ENCODE assay signal across 28 cellular contexts in the genomic region with DNA sequence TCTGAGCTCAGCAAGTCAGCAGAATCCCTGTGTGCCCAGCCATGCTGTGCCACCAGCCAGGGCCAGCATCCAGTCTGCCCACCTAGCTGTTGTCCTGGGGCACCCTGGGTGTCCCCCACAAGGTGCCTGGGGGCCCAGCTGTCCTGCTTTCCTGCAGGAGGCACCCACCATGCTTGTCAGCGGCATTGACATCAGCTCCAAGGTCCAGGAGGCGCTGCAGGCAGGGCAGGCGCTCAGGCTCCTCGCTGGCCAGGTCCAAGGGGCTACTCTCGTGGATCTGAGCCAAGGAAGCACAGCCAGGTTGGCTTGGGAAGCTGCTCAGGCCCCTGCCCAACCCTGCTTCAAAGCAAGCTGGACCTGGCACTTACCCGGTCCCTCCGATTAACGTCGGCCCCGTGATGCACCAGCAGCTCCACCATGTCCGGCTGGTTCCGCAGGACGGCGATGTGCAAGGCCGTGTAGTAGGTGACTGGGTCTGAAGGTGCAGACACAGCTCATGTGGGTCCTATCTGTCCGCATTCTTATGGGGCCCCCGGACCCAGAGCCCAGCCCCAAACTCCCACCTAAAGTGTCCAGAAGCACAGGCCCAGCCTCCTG. TPM values are rescaled to one million over a fixed set of nuclear protein-coding genes. Genes with fewer than 3 reads are reported as not detected.
DNase-seq lines count a peak whose midpoint lies in the region; ATAC-seq and TF ChIP-seq lines count a peak whose summit lies in the region.
"Had no signal": no experiment of that assay in that cellular context is flagged by ENCODE, and none has a peak within 500 bp of the region (broad histone marks: within the 10 kb centered on the region; RNA-seq: fewer than 3 reads in every experiment).

No MANE protein-coding gene starts in this region.

- peaks cover 18 to 31% of the 10 kb centered on the region in 2 experiments for H3K4me1 ChIP-seq in SK-N-SH (ENCODE audit: control insufficient read depth in 1 of 2, insufficient read depth in 2 of 2, low read depth in 1 of 2, low read length in 1 of 2)
- peaks cover 23 to 40% (median 37%) of the 10 kb centered on the region in 4 donors for H3K4me1 ChIP-seq in esophagus muscularis mucosa

- POLR2A ChIA-PET in SK-N-SH (lab: Yijun Ruan, JAX) (interaction anchor here (0.5 to 2.4 kb wide), 8 partner anchors 9 to 145 kb away, joined by 3 to 15 read pairs (median 4); a partner anchor contains a TSS), RWPE1 (lab: Yijun Ruan, JAX; ENCODE audit: low non-redundant PET) (interaction anchor here (0.6 kb wide), 1 partner anchor 297 kb away, joined by 3 read pairs; no protein-coding TSS in a partner anchor)

- intact Hi-C loops in esophagus muscularis mucosa (cut with DNase I) (no loop called here), Calu3 (cut with micrococcal nuclease; ENCODE audit: unreplicated experiment) (no loop called here)

- ATAC-seq in SK-N-SH treated with all-trans-retinoic acid at 6 μM for 48 hours, result no peak
- no peak for ATAC-seq in HG02759 (IDR thresholded peaks at IDR 0.05; ENCODE audit: unreplicated experiment)
- ATAC-seq: activated CD8-positive, alpha-beta T cell treated with anti-CD3 and anti-CD28 coated beads for 36 hours; GM12878; left ventricle myocardium superior; Panc1 had no signal

- H3K9ac ChIP-seq in SK-N-SH, result peak overlapping the region; percentile 85; the same call in 1 of the 2 replicates

- CTCF ChIA-PET in SK-N-SH (lab: Yijun Ruan, JAX), result interaction anchor here (1.2 to 7.9 kb wide), 16 partner anchors 9 to 508 kb away, joined by 3 to 81 read pairs (median 7); a partner anchor contains a TSS
- CTCF ChIA-PET in RWPE1 (lab: Yijun Ruan, JAX), result interaction anchor here (0.5 to 5.2 kb wide), 9 partner anchors 8 to 595 kb away, joined by 3 to 33 read pairs (median 4); a partner anchor contains a TSS
- CTCF ChIA-PET in Calu3 (lab: Charles Lee), result no interaction called here

- peak overlapping the region; percentile 98; the same call in 1 of the 2 replicates for H3K4me2 ChIP-seq in SK-N-SH

- no peaks in the 10 kb centered on the region for H3K27me3 Mint-ChIP-seq in Calu3 (ENCODE audit: unreplicated experiment)
- H3K27me3 Mint-ChIP-seq: activated CD8-positive, alpha-beta T cell treated with anti-CD3 and anti-CD28 coated beads for 36 hours; CD4-positive, alpha-beta memory T cell had no signal

- BruUV-seq in Calu3 (replicated peaks; lab: Mats Ljungman, UMichigan), result no TSS peak

- H3K9me2 ChIP-seq in SK-N-SH, result no peaks in the 10 kb centered on the region

- H3K9me3 Mint-ChIP-seq in Calu3 (ENCODE audit: low read depth, unreplicated experiment), result no peaks in the 10 kb centered on the region
- H3K9me3 Mint-ChIP-seq: activated CD8-positive, alpha-beta T cell treated with anti-CD3 and anti-CD28 coated beads for 36 hours; activated T-helper 2 cell treated with anti-CD3 and anti-CD28 coated beads, Interferon-gamma antibody, Interleukin-2, Interleukin-4, amounts not matched to agents 10 μg/mL and 5 μg/mL and 100 μg/mL, durations not matched to agents 14 hours and 24 hours and 36 hours; endodermal cell; T-helper 2 cell treated with Interferon-gamma antibody and Interleukin-4, amounts not matched to agents 5 μg/mL and 100 μg/mL, for 36 hours had no signal

- no peak for TF ChIP-seq POLR2A in esophagus muscularis mucosa (IDR thresholded peaks at IDR 0.05; ENCODE audit: low read depth)

- H3K4me3 ChIP-seq in SK-N-SH (ENCODE audit: low read depth in 2 of 2, low read length in 1 of 2) (peak overlapping the region in 1 of 2 experiments; percentile 99; a peak in 1 of 4 replicates), esophagus muscularis mucosa (no peak overlapping the region), retinal pigment epithelial cell (ENCODE audit: low read length) (peak overlapping the region; percentile 8)
- H3K4me3 ChIP-seq: GM12878, prostate gland, upper lobe of left lung had no signal

- TF ChIP-seq RAD21 in SK-N-SH (IDR thresholded peaks at IDR 0.05; ENCODE audit: low read length), result no peak

- H3K36me3 Mint-ChIP-seq in Calu3 (ENCODE audit: insufficient read depth, unreplicated experiment), result peaks cover 61% of the 10 kb centered on the region

- peak overlapping the region; percentile 54 to 92 for H3K27ac ChIP-seq in SK-N-SH (ENCODE audit: low read depth in 2 of 2, low read length in 1 of 2)
- peak overlapping the region; percentile 82 for H3K27ac ChIP-seq in RWPE1
- peak overlapping the region in 3 of 4 donors; percentile 42 to 91 (median 44) for H3K27ac ChIP-seq in esophagus muscularis mucosa (replicated peaks in 1 of 4)
- H3K27ac ChIP-seq: 22Rv1, neutrophil, prostate gland, upper lobe of left lung had no signal

- peaks cover 19% of the 10 kb centered on the region for H3F3A ChIP-seq in SK-N-SH (replicated peaks; ENCODE audit: insufficient read depth)

- H3K27ac Mint-ChIP-seq in Calu3 (ENCODE audit: unreplicated experiment), result no peak overlapping the region
- H3K27ac Mint-ChIP-seq: activated CD8-positive, alpha-beta T cell treated with anti-CD3 and anti-CD28 coated beads for 36 hours; endodermal cell had no signal

- TF ChIP-seq CTCF in SK-N-SH (IDR thresholded peaks at IDR 0.05) (no peak), RWPE1 (conservative IDR thresholded peaks at IDR 0.05; ENCODE audit: low read depth) (no peak), esophagus muscularis mucosa (IDR thresholded peaks at IDR 0.05) (no peak), retinal pigment epithelial cell (conservative IDR thresholded peaks at IDR 0.05; ENCODE audit: low read depth, low read length) (no peak), Calu3 (IDR thresholded peaks at IDR 0.05; ENCODE audit: unreplicated experiment) (no peak)

- H3K4me1 Mint-ChIP-seq in Calu3 (ENCODE audit: low read depth, unreplicated experiment), result no peaks in the 10 kb centered on the region

- peaks cover 55% of the 10 kb centered on the region for H3K79me2 ChIP-seq in SK-N-SH (ENCODE audit: insufficient read depth)

- peaks cover 16 to 46% of the 10 kb centered on the region in 2 experiments for H3K36me3 ChIP-seq in SK-N-SH (replicated peaks in 1 of 2; ENCODE audit: control insufficient read depth in 1 of 2, insufficient read depth in 2 of 2, low read length in 1 of 2)
- H3K36me3 ChIP-seq in esophagus muscularis mucosa, result peaks cover 41 to 58% (median 57%) of the 10 kb centered on the region in 4 donors

- 94% methylated on average over 16 of the region's 17 CpGs for WGBS in SK-N-SH (ENCODE audit: low lambda C conversion rate)
- WGBS in esophagus muscularis mucosa, result 90% methylated on average over 17 of the region's 17 CpGs

- no peak for TF ChIP-seq EP300 in SK-N-SH (IDR thresholded peaks at IDR 0.05; ENCODE audit: borderline replicate concordance in 1 of 2, low read depth in 1 of 2, low read length in 1 of 2)
- no peak for TF ChIP-seq EP300 in esophagus muscularis mucosa (IDR thresholded peaks at IDR 0.05)

- H4K20me1 ChIP-seq in SK-N-SH (ENCODE audit: insufficient read depth), result peaks cover 36% of the 10 kb centered on the region

- H3K4me3 Mint-ChIP-seq in Calu3 (ENCODE audit: low read depth, unreplicated experiment), result no peak overlapping the region

- H2AFZ ChIP-seq in SK-N-SH (ENCODE audit: low read depth), result no peak overlapping the region

- DNase-seq in SK-N-SH (no peak), RWPE1 (ENCODE audit: low spot score) (no peak), esophagus muscularis mucosa (ENCODE audit: extremely low spot score) (no peak), retinal pigment epithelial cell (ENCODE audit: low read depth) (no peak), Calu3 (no peak)
- DNase-seq in stimulated activated CD4-positive, alpha-beta T cell treated with anti-CD3 and anti-CD28 coated beads, Interleukin-4, amount 100 ng/mL, for 24 hours, result no peak
- DNase-seq: activated CD4-positive, alpha-beta T cell treated with anti-CD3 and anti-CD28 coated beads for 1 hour; activated CD8-positive, alpha-beta T cell treated with anti-CD3 and anti-CD28 coated beads for 36 hours; activated naive CD4-positive, alpha-beta T cell treated with anti-CD3 and anti-CD28 coated beads, Interleukin-2, amount 50 U/mL, for 16 hours; aorta; CD4-positive, alpha-beta memory T cell; DMS 273 treated with DMSO at 0.1 percent for 48 hours; endodermal cell; foreskin fibroblast; HCEC 1CT; left ventricle myocardium superior; SHP77; stimulated activated CD4-positive, alpha-beta T cell treated with anti-CD3 and anti-CD28 coated beads, Interleukin-4, amount 100 ng/mL, for 1 hour had no signal

- H3K9me3 ChIP-seq in SK-N-SH (no peaks in the 10 kb centered on the region), esophagus muscularis mucosa (no peaks in the 10 kb centered on the region)
- H3K9me3 ChIP-seq: neutrophil, prostate gland, upper lobe of left lung had no signal

- H3K27me3 ChIP-seq in SK-N-SH (ENCODE audit: insufficient read depth) (no peaks in the 10 kb centered on the region), esophagus muscularis mucosa (no peaks in the 10 kb centered on the region)
- H3K27me3 ChIP-seq: neutrophil, upper lobe of left lung had no signal

TF ChIP-seq in SK-N-SH treated with all-trans-retinoic acid at 6 μM for 48 hours, 23 proteins besides CTCF, POLR2A, EP300 and RAD21 (continues in another document):
- TF ChIP-seq ZFP30 (CRISPR knock-in tag; IDR thresholded peaks at IDR 0.05) (no peak), OSR1 (CRISPR knock-in tag; IDR thresholded peaks at IDR 0.05) (no peak), ARNTL (CRISPR knock-in tag; IDR thresholded peaks at IDR 0.05; ENCODE audit: borderline replicate concordance, low read depth) (no peak)

RNA-seq across cellular contexts. Expression of a gene that starts 2.8 kb away (rescaled TPM):
- 35.9 and 37.5 TPM in 2 replicates for polyA plus RNA-seq in SK-N-SH (2012; rRNA removed)
- 14.2 and 23.9 TPM in 2 replicates for polyA plus RNA-seq in SK-N-SH (2012; cell fraction: cytosol; rRNA removed)
- 89.7 and 96.2 TPM in 2 replicates for polyA plus RNA-seq in SK-N-SH (2012; cell fraction: nucleus; rRNA removed)
- 10 to 100 TPM; 13.3 to 30.0 (median 22.0) TPM for total RNA-seq in esophagus muscularis mucosa
- 15.5 and 18.4 TPM in 2 replicates for total RNA-seq in Calu3 (2022)

RNA-seq across cellular contexts. Expression of a gene that starts 13.2 kb away (rescaled TPM):
- polyA plus RNA-seq in SK-N-SH (2012; rRNA removed), result 75.0 and 78.3 TPM in 2 replicates
- 44.3 and 62.6 TPM in 2 replicates for polyA plus RNA-seq in SK-N-SH (2012; cell fraction: cytosol; rRNA removed)
- 44.8 and 47.5 TPM in 2 replicates for polyA plus RNA-seq in SK-N-SH (2012; cell fraction: nucleus; rRNA removed)
- total RNA-seq in esophagus muscularis mucosa, result 10 to 100 TPM; 20.3 to 33.3 (median 31.9) TPM
- 34.7 and 36.1 TPM in 2 replicates for total RNA-seq in Calu3 (2022)

RNA-seq across cellular contexts. Expression of a gene that starts 18.2 kb away (rescaled TPM):
- polyA plus RNA-seq in SK-N-SH (2012; rRNA removed), result 0.24 and 0.30 TPM in 2 replicates
- polyA plus RNA-seq in SK-N-SH (2012; cell fraction: cytosol; rRNA removed), result 0.17 and 0.34 TPM in 2 replicates
- 1.0 and 1.2 TPM in 2 replicates for polyA plus RNA-seq in SK-N-SH (2012; cell fraction: nucleus; rRNA removed)
- total RNA-seq in esophagus muscularis mucosa (under 1 TPM in 1 of 4 donors, not detected in 3; 0.34 TPM), Calu3 (2022) (not detected in 2 replicates)
- total RNA-seq: activated CD8-positive, alpha-beta T cell treated with anti-CD3 and anti-CD28 coated beads for 36 hours; activated T-helper 2 cell treated with anti-CD3 and anti-CD28 coated beads, Interferon-gamma antibody, Interleukin-2, Interleukin-4, amounts not matched to agents 10 μg/mL and 5 μg/mL and 100 μg/mL, durations not matched to agents 14 hours and 24 hours and 36 hours; CD4-positive, alpha-beta memory T cell; endodermal cell; GM12878; left ventricle myocardium superior; prostate gland; upper lobe of left lung had no signal
- polyA plus RNA-seq: CD4-positive, alpha-beta memory T cell; GM12878 had no signal

RNA-seq across cellular contexts. Expression of a gene that starts 26.3 kb away (rescaled TPM):
- polyA plus RNA-seq in SK-N-SH (2012; rRNA removed), result 0.83 and 0.84 TPM in 2 replicates
- polyA plus RNA-seq in SK-N-SH (2012; cell fraction: cytosol; rRNA removed), result 0.51 and 1.2 TPM in 2 replicates
- polyA plus RNA-seq in SK-N-SH (2012; cell fraction: nucleus; rRNA removed), result 0.37 and 0.70 TPM in 2 replicates
- total RNA-seq in esophagus muscularis mucosa, result 10 to 100 TPM in 2 of 4 donors, 1 to 10 TPM in 2; 1.7 to 13.1 (median 6.2) TPM
- total RNA-seq in Calu3 (2022), result not detected in 2 replicates
- total RNA-seq: CD4-positive, alpha-beta memory T cell; GM12878 had no signal
- polyA plus RNA-seq: CD4-positive, alpha-beta memory T cell; GM12878 had no signal
